ENCODE assay signal across 37 cellular contexts in genomic region chr5:534006-534742, GRCh38. TPM values are rescaled to one million over a fixed set of nuclear protein-coding genes. Genes with fewer than 3 reads are reported as not detected.
DNase-seq lines count a peak whose midpoint lies in the region; ATAC-seq, FAIRE-seq and TF ChIP-seq lines count a peak whose summit lies in the region.
"Had no signal": no experiment of that assay in that cellular context is flagged by ENCODE, and none has a peak within 500 bp of the region (broad histone marks: within the 10 kb centered on the region; RNA-seq: fewer than 3 reads in every experiment).

No MANE protein-coding gene starts in this region.

- no peak for TF ChIP-seq CTCF in left ventricle myocardium inferior (IDR thresholded peaks at IDR 0.05; ENCODE audit: borderline replicate concordance)
- no peak for TF ChIP-seq CTCF in VCaP (conservative IDR thresholded peaks at IDR 0.05)
- no peak for TF ChIP-seq CTCF in HepG2 (CRISPR knock-in tag; IDR thresholded peaks at IDR 0.05)

- H3K79me2 ChIP-seq in HepG2 (ENCODE audit: insufficient read depth, low read length) = no peaks in the 10 kb centered on the region

- no peaks in the 10 kb centered on the region for H4K20me1 ChIP-seq in HepG2 (ENCODE audit: insufficient read depth, low read length)

- no peak for FAIRE-seq in HepG2 (lab: Jason Lieb, UNC)
- FAIRE-seq: A549, astrocyte, keratinocyte, small intestine, urothelium cell line had no signal

- H3K4me3 ChIP-seq in left ventricle myocardium inferior (no peak overlapping the region), HepG2 (replicated peaks in 1 of 3; ENCODE audit: insufficient read depth in 1 of 3, low read depth in 2 of 3, low read length in 3 of 3) (peak overlapping the region in 1 of 3 experiments; percentile 57; a peak in 1 of 6 replicates), aorta (ENCODE audit: low read length in 2 of 2) (no peak overlapping the region)
- H3K4me3 ChIP-seq: A549, cardiac muscle cell, lung, testis had no signal

- in situ Hi-C loops in HepG2 (cut with HindIII; ENCODE audit: extremely low pct_ligation_motif_present, low pct_unique_long_range_greater_than_20kb) = no loop called here

- H3K27ac ChIP-seq in left ventricle myocardium inferior (replicated peaks) (no peak overlapping the region), VCaP (peak overlapping the region; percentile 48; the same call in 1 of the 2 replicates), HepG2 (ENCODE audit: extremely low read length, insufficient read depth, low read length) (no peak overlapping the region), aorta (ENCODE audit: low read depth in 1 of 2, low read length in 2 of 2) (no peak overlapping the region)
- H3K27ac ChIP-seq: A549, cardiac muscle cell, testis had no signal

- no peak overlapping the region for H3K9ac ChIP-seq in HepG2 (ENCODE audit: insufficient read depth, low read depth, low read length)

- peak overlapping the region; percentile 65 for H3K4me2 ChIP-seq in HepG2 (ENCODE audit: low read depth, low read length)
- H3K4me2 ChIP-seq: A549 had no signal

- no peak overlapping the region for H2AFZ ChIP-seq in HepG2 (ENCODE audit: low read length)

- no peaks in the 10 kb centered on the region for H3K4me1 ChIP-seq in left ventricle myocardium inferior
- H3K4me1 ChIP-seq in HepG2 (ENCODE audit: insufficient read depth, low read length) = peaks cover 66% of the 10 kb centered on the region
- no peaks in the 10 kb centered on the region for H3K4me1 ChIP-seq in aorta (ENCODE audit: control insufficient read depth in 1 of 2, insufficient read depth in 2 of 2, low read length in 2 of 2)
- H3K4me1 ChIP-seq: A549, testis had no signal

- H3K9me3 ChIP-seq in left ventricle myocardium inferior (replicated peaks) (no peaks in the 10 kb centered on the region), HepG2 (ENCODE audit: low read length) (no peaks in the 10 kb centered on the region), aorta (ENCODE audit: control insufficient read depth, low read length) (no peaks in the 10 kb centered on the region)
- H3K9me3 ChIP-seq: A549, testis had no signal

- peak; percentile 26 for DNase-seq in Right ventricle myocardium superior
- DNase-seq in left ventricle myocardium inferior = no peak
- no peak for DNase-seq in HepG2 (ENCODE audit: low spot score)
- DNase-seq in aorta = peak; percentile 42 to 69
- DNase-seq in NCI-H1048 (lab: John Stamatoyannopoulos, UW) = no peak
- no peak for DNase-seq in NOMO-1 (lab: John Stamatoyannopoulos, UW; ENCODE audit: unreplicated experiment in 2 of 2)
- DNase-seq: activated CD4-positive, alpha-beta T cell treated with anti-CD3 and anti-CD28 coated beads, Interleukin-2, amount 10 ng/mL, durations not matched to agents 24 days and 14 days; activated CD8-positive, alpha-beta memory T cell treated with anti-CD3 and anti-CD28 coated beads for 24 hours; activated effector memory CD4-positive, alpha-beta T cell treated with anti-CD3 and anti-CD28 coated beads, Interleukin-2, amount 50 U/mL, for 16 hours; activated naive CD8-positive, alpha-beta T cell treated with anti-CD3 and anti-CD28 coated beads for 36 hours; activated T-cell treated with anti-CD3 and anti-CD28 coated beads, Interleukin-2, amount 50 U/mL, for 1 hour; CD4-positive, alpha-beta T cell; DMS79 treated with DMSO at 0.1 percent for 48 hours; effector memory CD8-positive, alpha-beta T cell; erythroblast; GDM1; KBM-7; natural killer cell; NCI-H1105; NCI-H187; NCI-H446 treated with DMSO at 0.1 percent for 48 hours; NK-92 treated with Interleukin-12 subunit alpha and Interleukin-12 subunit beta, amount 100 ng/mL, for 24 hours; occipital lobe; PC-3; SHP77 treated with DMSO at 0.1 percent for 48 hours; small intestine; stimulated activated CD4-positive, alpha-beta T cell treated with anti-CD3 and anti-CD28 coated beads, Interleukin-1b, Interleukin-23, amount 100 ng/mL, for 48 hours; stimulated activated CD8-positive, alpha-beta memory T cell treated with anti-CD3 and anti-CD28 coated beads, Interleukin-4, amount 100 ng/mL, for 48 hours; testis had no signal

- ATAC-seq in Right ventricle myocardium superior (ENCODE audit: poor library complexity) (no peak), HepG2 (peak; percentile 54), aorta (ENCODE audit: low FRiP score) (peak; percentile 3), HG03432 (IDR thresholded peaks at IDR 0.05; ENCODE audit: unreplicated experiment) (no peak)
- ATAC-seq: A549; effector memory CD8-positive, alpha-beta T cell; natural killer cell; PC-3 had no signal

- TF ChIP-seq RAD21 in HepG2 (CRISPR knock-in tag; IDR thresholded peaks at IDR 0.05) = no peak

- CTCF ChIA-PET in HepG2 (lab: Yijun Ruan, JAX; ENCODE audit: low intra/inter-chr PET ratio, low total read pairs) = no interaction called here

- peaks cover 93% of the 10 kb centered on the region for H3K27me3 ChIP-seq in left ventricle myocardium inferior (ENCODE audit: low read depth)
- H3K27me3 ChIP-seq in HepG2 (ENCODE audit: control insufficient read depth in 1 of 2, insufficient read depth in 2 of 2, low read length in 2 of 2) = peaks cover 13 to 38% of the 10 kb centered on the region in 2 experiments; a peak in 4 of 5 replicates
- H3K27me3 ChIP-seq in aorta (ENCODE audit: control insufficient read depth in 1 of 2, insufficient read depth in 2 of 2, low read length in 1 of 2) = no peaks in the 10 kb centered on the region
- H3K27me3 ChIP-seq: testis had no signal

- H3K36me3 ChIP-seq in left ventricle myocardium inferior = no peaks in the 10 kb centered on the region
- no peaks in the 10 kb centered on the region for H3K36me3 ChIP-seq in HepG2 (replicated peaks in 1 of 2; ENCODE audit: control insufficient read depth in 1 of 2, insufficient read depth in 2 of 2, low read length in 2 of 2)
- H3K36me3 ChIP-seq in aorta (ENCODE audit: control insufficient read depth in 1 of 2, insufficient read depth in 2 of 2, low read length in 1 of 2) = no peaks in the 10 kb centered on the region
- H3K36me3 ChIP-seq: cardiac muscle cell had no signal

- 28% methylated on average over 14 of the region's 33 CpGs for WGBS in HepG2 (ENCODE audit: low lambda C conversion rate)
- 64 to 73% methylated on average over 33 of the region's 33 CpGs for WGBS in aorta, 2 donors

- no peak for TF ChIP-seq POLR2A in HepG2 (IDR thresholded peaks at IDR 0.05; ENCODE audit: insufficient read depth in 1 of 2, low read depth in 2 of 2, low read length in 2 of 2)

- intact Hi-C loops in Right ventricle myocardium superior (cut with DNase I) = no loop called here
- intact Hi-C loops in left ventricle myocardium inferior (cut with micrococcal nuclease) = no loop called here
- intact Hi-C loops in HepG2 (cut with micrococcal nuclease; ENCODE audit: unreplicated experiment) = loop anchor here (10.0 kb wide), 1 partner anchor 81 kb away; the partner anchor contains the start of gene CEP72
- intact Hi-C loops in aorta (cut with DNase I) = no loop called here

- TF ChIP-seq EP300 in HepG2 (IDR thresholded peaks at IDR 0.05; ENCODE audit: low read depth in 2 of 2, low read length in 2 of 2) (no peak), HepG2 (CRISPR knock-in tag; IDR thresholded peaks at IDR 0.05; ENCODE audit: borderline replicate concordance) (no peak)

- BruUV-seq in HepG2 (replicated peaks; lab: Mats Ljungman, UMichigan) = no TSS peak

- POLR2A ChIA-PET in HepG2 (lab: Yijun Ruan, JAX) = no interaction called here

TF ChIP-seq in HepG2, 621 proteins besides CTCF, POLR2A, EP300 and RAD21 (continues in another document):
- TF ChIP-seq ZFP91 (CRISPR knock-in tag; IDR thresholded peaks at IDR 0.05; ENCODE audit: borderline replicate concordance) (0 out of 2 replicates have a peak, but pooled peaks have one; percentile 11), PCBP1 (IDR thresholded peaks at IDR 0.05; ENCODE audit: borderline replicate concordance, low read depth, low read length) (0 out of 2 replicates have a peak, but pooled peaks have one; percentile 8), ZNF367 (CRISPR knock-in tag; IDR thresholded peaks at IDR 0.05; ENCODE audit: borderline replicate concordance) (no peak), SP4 (CRISPR knock-in tag; IDR thresholded peaks at IDR 0.05) (no peak)

RNA-seq across cellular contexts. Expression of gene SLC9A3, which starts 9.9 kb away (rescaled TPM):
- total RNA-seq in Right ventricle myocardium superior (0.91 TPM), left ventricle myocardium inferior (0.91 TPM), HepG2 (2016; rRNA removed; fragmentation: Illumina TruSeq; extraction: Trizol) (1.2 and 1.8 TPM in 2 replicates), aorta (under 1 TPM; 0.93 to 0.97 TPM)
- 0.30 and 0.35 TPM in 2 replicates for total RNA-seq in HepG2 (2016; cell fraction: cytosol; rRNA removed; fragmentation: Illumina TruSeq; extraction: Trizol; ENCODE audit: low read depth)
- total RNA-seq in HepG2 (2016; cell fraction: insoluble cytoplasmic fraction; rRNA removed; fragmentation: Illumina TruSeq; extraction: Trizol) = 1.3 and 1.6 TPM in 2 replicates
- 1.5 and 1.9 TPM in 2 replicates for total RNA-seq in HepG2 (2016; cell fraction: membrane; rRNA removed; fragmentation: Illumina TruSeq; extraction: Trizol)
- 1.1 and 1.2 TPM in 2 replicates for total RNA-seq in HepG2 (2016; cell fraction: nucleus; rRNA removed; fragmentation: Illumina TruSeq; extraction: Trizol)
- polyA plus RNA-seq in HepG2 (2011; rRNA removed) (1.5 and 1.9 TPM in 2 replicates), aorta (1 to 10 TPM in 1 of 2 donors, under 1 TPM in 1; 0.59 to 4.3 TPM)
- polyA plus RNA-seq in HepG2 (2011; cell fraction: cytosol; rRNA removed) = 1.4 TPM in 2 replicates
- polyA plus RNA-seq in HepG2 (2011; cell fraction: nucleus; rRNA removed) = 2.2 and 2.4 TPM in 2 replicates
- polyA plus RNA-seq in HepG2 (2012) = 1.1 and 1.4 TPM in 2 replicates
- polyA plus RNA-seq in HepG2 (2016; cell fraction: cytosol; fragmentation: Illumina TruSeq; extraction: Trizol; ENCODE audit: low read depth) = 0.37 and 0.43 TPM in 2 replicates
- polyA plus RNA-seq in HepG2 (2016; cell fraction: insoluble cytoplasmic fraction; fragmentation: Illumina TruSeq; extraction: Trizol; ENCODE audit: low read depth) = 1.7 and 1.8 TPM in 2 replicates
- 1.4 and 1.6 TPM in 2 replicates for polyA plus RNA-seq in HepG2 (2016; cell fraction: membrane; fragmentation: Illumina TruSeq; extraction: Trizol; ENCODE audit: low read depth)
- 1.9 and 2.4 TPM in 2 replicates for polyA plus RNA-seq in HepG2 (2016; cell fraction: nucleus; fragmentation: Illumina TruSeq; extraction: Trizol; ENCODE audit: insufficient read depth, low read depth)
- 0.76 and 1.0 TPM in 2 replicates for polyA minus RNA-seq in HepG2 (2011; rRNA and poly(A)+ RNA removed; ENCODE audit: low replicate concordance)
- polyA minus RNA-seq in HepG2 (2011; cell fraction: cytosol; rRNA and poly(A)+ RNA removed) = 0.35 and 0.49 TPM in 2 replicates
- 0.99 and 1.0 TPM in 2 replicates for polyA minus RNA-seq in HepG2 (2011; cell fraction: nucleus; rRNA and poly(A)+ RNA removed)

Comparison
In these comparisons a context has a peak if more than half of its experiments do, and no peak if none do; other contexts are left out.
1. DNase-seq: peak in Right ventricle myocardium superior (single experiment) and aorta (2 of 2); none in left ventricle myocardium inferior (single experiment), HepG2 (single experiment), NCI-H1048 (single experiment) and NOMO-1 (0 of 2).
2. ATAC-seq: peak in HepG2 (single experiment) and aorta (single experiment); none in Right ventricle myocardium superior (single experiment) and HG03432 (single experiment).